10 cellular contexts compared by ENCODE assay signal in the genomic region with DNA sequence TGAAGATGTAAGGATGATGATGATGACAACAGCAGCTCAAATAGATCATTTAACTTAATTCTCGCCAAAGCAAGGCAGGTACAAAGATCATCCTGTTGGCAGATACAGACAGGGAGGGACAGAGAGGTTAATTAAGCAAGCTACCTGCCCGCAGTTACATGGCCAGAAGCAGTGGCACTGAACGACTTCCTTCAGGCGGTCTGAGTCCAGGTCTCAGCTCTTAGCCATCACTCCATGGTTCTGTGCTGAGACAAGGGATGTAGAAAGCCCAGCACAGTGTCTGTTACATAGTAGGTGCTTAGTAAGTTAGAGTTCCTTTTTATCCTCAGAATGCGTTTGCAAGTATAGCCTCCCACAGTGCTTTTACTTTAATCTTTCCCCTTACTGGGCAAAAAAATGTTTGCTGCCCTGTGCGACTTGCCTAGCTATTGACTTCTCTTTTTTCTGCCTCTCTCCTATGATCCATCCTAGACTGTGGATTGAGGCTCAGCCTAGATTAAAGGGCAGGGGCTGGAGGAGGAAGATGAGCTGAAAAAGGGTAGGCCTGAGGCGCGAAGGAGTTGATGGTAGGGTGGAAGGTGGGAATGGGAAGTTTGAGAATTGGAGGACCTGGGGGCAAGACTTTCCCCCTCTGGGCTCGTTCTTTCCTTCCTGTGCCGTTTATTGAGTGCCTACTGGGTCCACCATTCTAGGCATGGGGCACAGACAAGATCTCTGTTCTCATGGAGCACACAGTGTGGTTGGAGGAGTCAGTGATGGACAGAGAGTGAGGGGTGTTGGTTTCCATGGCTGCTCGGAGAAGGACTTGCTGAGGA.
A peak's percentile ranks its signal among the peaks of the same experiment; 100 is the strongest.
DNase-seq lines count a peak whose midpoint lies in the region; ATAC-seq and TF ChIP-seq lines count a peak whose summit lies in the region.
"Had no signal": no experiment of that assay in that cellular context is flagged by ENCODE, and none has a peak within 500 bp of the region (broad histone marks: within the 10 kb centered on the region; RNA-seq: fewer than 3 reads in every experiment).

No MANE protein-coding gene starts in this region.

- no peak overlapping the region for H3K4me3 ChIP-seq in HCT116 (replicated peaks in 1 of 2; ENCODE audit: low read depth in 1 of 2, low read length in 2 of 2)
- H3K4me3 ChIP-seq: lower lobe of right lung had no signal

- ATAC-seq in HCT116 = no peak
- no peak for ATAC-seq in natural killer cell treated with Interleukin-12 subunit alpha and Interleukin-12 subunit beta and Interleukin-15 and Interleukin-18, amount 100 ng/mL, for 72 hours
- ATAC-seq in GM18867 (IDR thresholded peaks at IDR 0.05; ENCODE audit: unreplicated experiment) = no peak
- no peak for ATAC-seq in GM21717 (IDR thresholded peaks at IDR 0.05; ENCODE audit: unreplicated experiment)

- peak overlapping the region; percentile 90 for H3K27ac Mint-ChIP-seq in activated naive CD8-positive, alpha-beta T cell
- H3K27ac Mint-ChIP-seq in natural killer cell treated with Interleukin-12 subunit alpha and Interleukin-12 subunit beta and Interleukin-15 and Interleukin-18, amount 100 ng/mL, for 72 hours = peak overlapping the region; percentile 74 to 78
- no peak overlapping the region for H3K27ac Mint-ChIP-seq in chondrocyte (ENCODE audit: unreplicated experiment)

- peaks cover 4% of the 10 kb centered on the region for H3K36me3 Mint-ChIP-seq in activated naive CD8-positive, alpha-beta T cell
- no peaks in the 10 kb centered on the region for H3K36me3 Mint-ChIP-seq in natural killer cell treated with Interleukin-12 subunit alpha and Interleukin-12 subunit beta and Interleukin-15 and Interleukin-18, amount 100 ng/mL, for 72 hours
- no peaks in the 10 kb centered on the region for H3K36me3 Mint-ChIP-seq in chondrocyte (ENCODE audit: low read depth)

- peak overlapping the region; percentile 30 for H3K4me3 Mint-ChIP-seq in activated naive CD8-positive, alpha-beta T cell
- peak overlapping the region; percentile 78 for H3K4me3 Mint-ChIP-seq in natural killer cell treated with Interleukin-12 subunit alpha and Interleukin-12 subunit beta and Interleukin-15 and Interleukin-18, amount 100 ng/mL, for 72 hours
- no peak overlapping the region for H3K4me3 Mint-ChIP-seq in chondrocyte (ENCODE audit: unreplicated experiment)

- H4K20me1 ChIP-seq in HCT116 (ENCODE audit: insufficient read depth) = no peaks in the 10 kb centered on the region

- intact Hi-C loops in HCT116 (cut with micrococcal nuclease) = no loop called here

- RAD21 ChIA-PET in HCT116 (lab: Charles Lee; ENCODE audit: low non-redundant PET in 1 of 2, low total read pairs in 2 of 2, uncharacterized antibody in 2 of 2, unreplicated experiment in 2 of 2) = interaction anchor here (0.7 to 1.4 kb wide), 6 partner anchors 162 to 184 kb away, joined by 3 to 4 read pairs (median 4); no protein-coding TSS in a partner anchor

- H3K9me3 ChIP-seq in HCT116 (ENCODE audit: control insufficient read depth in 1 of 2, insufficient read depth in 1 of 2, low read depth in 1 of 2, low read length in 2 of 2) = no peaks in the 10 kb centered on the region
- H3K9me3 ChIP-seq: lower lobe of right lung had no signal

- H3K9me2 ChIP-seq in HCT116 (ENCODE audit: insufficient read depth) = no peaks in the 10 kb centered on the region

- H3K27ac ChIP-seq in C4-2B (peak overlapping the region; percentile 39), HCT116 (ENCODE audit: low read depth, low read length) (0 out of 2 replicates have a peak overlapping the region, but pooled peaks have one; percentile 14)
- H3K27ac ChIP-seq: lower lobe of right lung had no signal

- TF ChIP-seq POLR2A in HCT116 (IDR thresholded peaks at IDR 0.05; ENCODE audit: borderline replicate concordance, extremely low read depth, insufficient read depth, insufficient read length) = no peak

- no peak overlapping the region for H2AFZ ChIP-seq in HCT116 (ENCODE audit: low read depth, low read length, poor library complexity, severe bottlenecking)

- no peaks in the 10 kb centered on the region for H3K79me2 ChIP-seq in HCT116 (ENCODE audit: insufficient read depth, low read length)

- peaks cover 20 to 33% of the 10 kb centered on the region in 2 experiments; a peak in 3 of 4 replicates for H3K4me1 ChIP-seq in HCT116 (ENCODE audit: control insufficient read depth in 1 of 2, insufficient read depth in 2 of 2, low read length in 2 of 2)

- H3K4me1 Mint-ChIP-seq in activated naive CD8-positive, alpha-beta T cell (ENCODE audit: low read depth) = peaks cover 40% of the 10 kb centered on the region
- H3K4me1 Mint-ChIP-seq in natural killer cell treated with Interleukin-12 subunit alpha and Interleukin-12 subunit beta and Interleukin-15 and Interleukin-18, amount 100 ng/mL, for 72 hours (ENCODE audit: low read depth in 2 of 2) = peaks cover 43 to 51% of the 10 kb centered on the region in 2 donors
- H3K4me1 Mint-ChIP-seq in chondrocyte (ENCODE audit: low read depth) = peaks cover 24% of the 10 kb centered on the region

- H3K4me2 ChIP-seq in HCT116 (ENCODE audit: low read length) = no peak overlapping the region

- POLR2A ChIA-PET in HCT116 (lab: Charles Lee) = interaction anchor here (1.1 to 1.7 kb wide), 3 partner anchors 122 to 171 kb away, joined by 3 to 4 read pairs (median 4); no protein-coding TSS in a partner anchor

- H3K27me3 ChIP-seq in HCT116 (ENCODE audit: insufficient read depth, low read length) = no peaks in the 10 kb centered on the region

- no peaks in the 10 kb centered on the region for H3K27me3 Mint-ChIP-seq in activated naive CD8-positive, alpha-beta T cell
- no peaks in the 10 kb centered on the region for H3K27me3 Mint-ChIP-seq in natural killer cell treated with Interleukin-12 subunit alpha and Interleukin-12 subunit beta and Interleukin-15 and Interleukin-18, amount 100 ng/mL, for 72 hours
- H3K27me3 Mint-ChIP-seq in chondrocyte (ENCODE audit: low read depth) = no peaks in the 10 kb centered on the region

- CTCF ChIA-PET in HCT116 (lab: Charles Lee) = interaction anchor here (0.6 to 4.8 kb wide), 15 partner anchors 8 to 696 kb away, joined by 3 to 62 read pairs (median 4); partner anchors contain the start of gene PTPRJ

- H3K36me3 ChIP-seq in HCT116 (ENCODE audit: control insufficient read depth in 1 of 2, insufficient read depth in 2 of 2, low read length in 2 of 2) = no peaks in the 10 kb centered on the region

- DNase-seq in HCT116 (ENCODE audit: low read depth, low spot score) (no peak), AML-193 (lab: John Stamatoyannopoulos, UW) (no peak), chondrocyte (ENCODE audit: low spot score) (no peak)
- DNase-seq in natural killer cell treated with Interleukin-12 subunit alpha and Interleukin-12 subunit beta and Interleukin-15 and Interleukin-18, amount 100 ng/mL, for 72 hours (ENCODE audit: low spot score) = no peak
- DNase-seq: lower lobe of right lung, right cardiac atrium had no signal

- no peak overlapping the region for H3K9ac ChIP-seq in HCT116 (ENCODE audit: low read length)

- no peak for TF ChIP-seq RAD21 in HCT116 (IDR thresholded peaks at IDR 0.05; ENCODE audit: low read depth)

- TF ChIP-seq CTCF in C4-2B (conservative IDR thresholded peaks at IDR 0.05) (no peak), HCT116 (IDR thresholded peaks at IDR 0.05 in 2 of 3, conservative IDR thresholded peaks at IDR 0.05 in 1 of 3; ENCODE audit: borderline replicate concordance in 1 of 3, insufficient read depth in 1 of 3, low read depth in 2 of 3, low read length in 2 of 3) (no peak), chondrocyte (IDR thresholded peaks at IDR 0.05) (no peak)

- H3K9me3 Mint-ChIP-seq in activated naive CD8-positive, alpha-beta T cell (ENCODE audit: low read depth) = no peaks in the 10 kb centered on the region
- H3K9me3 Mint-ChIP-seq in natural killer cell treated with Interleukin-12 subunit alpha and Interleukin-12 subunit beta and Interleukin-15 and Interleukin-18, amount 100 ng/mL, for 72 hours = no peaks in the 10 kb centered on the region
- no peaks in the 10 kb centered on the region for H3K9me3 Mint-ChIP-seq in chondrocyte (ENCODE audit: low read depth)

- no TSS peak for BruUV-seq in HCT116 (replicated peaks; lab: Mats Ljungman, UMichigan)

TF ChIP-seq in HCT116, 20 proteins besides CTCF, POLR2A, EP300 and RAD21:
- TF ChIP-seq POLR2AphosphoS5 (IDR thresholded peaks at IDR 0.05; ENCODE audit: low read depth, low read length) (no peak), CBX3 (IDR thresholded peaks at IDR 0.05; ENCODE audit: low read depth) (no peak), JUND (IDR thresholded peaks at IDR 0.05) (no peak), ELF1 (IDR thresholded peaks at IDR 0.05; ENCODE audit: borderline replicate concordance, low read depth) (no peak), ZNF274 (IDR thresholded peaks at IDR 0.05; ENCODE audit: low read depth, low read length) (no peak), YY1 (IDR thresholded peaks at IDR 0.05; ENCODE audit: extremely low read depth, insufficient replicate concordance, low read depth, low read length) (no peak)
